ENCODE assay signal across 8 cellular contexts in the genomic region with DNA sequence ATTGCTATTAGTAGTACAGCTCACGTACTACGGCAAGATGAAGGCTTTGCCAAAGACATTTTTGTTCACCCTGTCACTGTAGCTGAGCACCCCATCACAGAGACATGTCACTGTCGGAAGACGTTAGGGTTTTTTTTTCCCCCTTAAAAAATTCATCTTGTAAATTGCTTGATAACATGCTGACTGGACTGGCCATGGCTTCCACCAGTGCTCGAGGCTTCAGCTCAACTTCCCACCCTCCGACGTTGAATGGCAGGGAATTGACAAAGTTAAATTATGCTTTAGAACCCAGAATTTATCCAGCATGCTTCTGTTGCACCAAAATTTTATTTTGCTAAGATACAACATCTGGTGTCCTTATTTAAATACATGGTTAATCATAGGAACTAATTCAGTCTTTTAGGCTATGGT. TPM values are rescaled to one million over a fixed set of nuclear protein-coding genes. Genes with fewer than 3 reads are reported as not detected.
DNase-seq lines count a peak whose midpoint lies in the region; ATAC-seq and TF ChIP-seq lines count a peak whose summit lies in the region.

No MANE protein-coding gene starts in this region.

- H3K4me1 Mint-ChIP-seq in HFFc6 (ENCODE audit: low read depth): peaks cover 34% of the 10 kb centered on the region
- H3K4me1 Mint-ChIP-seq in brain: peaks cover 34% of the 10 kb centered on the region

- TF ChIP-seq CTCF in A673 (conservative IDR thresholded peaks at IDR 0.05; ENCODE audit: low read depth, low read length): no peak
- no peak for TF ChIP-seq CTCF in HFFc6 (IDR thresholded peaks at IDR 0.05)
- no peak for TF ChIP-seq CTCF in brain (conservative IDR thresholded peaks at IDR 0.05)
- no peak for TF ChIP-seq CTCF in mucosa of descending colon (IDR thresholded peaks at IDR 0.05)

- intact Hi-C loops in A673 (cut with micrococcal nuclease; ENCODE audit: unreplicated experiment): no loop called here
- intact Hi-C loops in mucosa of descending colon (cut with DNase I, micrococcal nuclease): no loop called here

- H3K4me3 ChIP-seq in A673 (ENCODE audit: low read depth, low read length, poor library complexity, severe bottlenecking) (peak overlapping the region; percentile 90), mucosa of descending colon (peak overlapping the region; percentile 72)

- no peaks in the 10 kb centered on the region for H3K9me3 ChIP-seq in A673 (ENCODE audit: low read depth, low read length, poor library complexity, severe bottlenecking)
- H3K9me3 ChIP-seq in mucosa of descending colon: no peaks in the 10 kb centered on the region

- ATAC-seq in mucosa of descending colon: no peak
- ATAC-seq in HG02759 (IDR thresholded peaks at IDR 0.05; ENCODE audit: unreplicated experiment): no peak

- DNase-seq in A673 (ENCODE audit: low spot score) (no peak), HFFc6 (no peak), mucosa of descending colon (no peak), kidney glomerular epithelial cell (lab: John Stamatoyannopoulos, UW) (no peak), kidney tubule cell (ENCODE audit: low spot score) (no peak)
- no peak for DNase-seq in stimulated activated CD8-positive, alpha-beta memory T cell treated with anti-CD3 and anti-CD28 coated beads, Interleukin-4, amount 100 ng/mL, for 48 hours

- no peaks in the 10 kb centered on the region for H3K9me3 Mint-ChIP-seq in HFFc6
- H3K9me3 Mint-ChIP-seq in brain: no peaks in the 10 kb centered on the region

- CTCF ChIA-PET in A673 (lab: Charles Lee): no interaction called here

- TSS peak; percentile 71 for BruUV-seq in A673 (replicated peaks; lab: Mats Ljungman, UMichigan)

- H3K27me3 Mint-ChIP-seq in HFFc6 (ENCODE audit: insufficient read depth): peaks cover 2% of the 10 kb centered on the region; the same call in 1 of the 2 replicates
- H3K27me3 Mint-ChIP-seq in brain: peaks cover 12% of the 10 kb centered on the region

- peak overlapping the region; percentile 72 for H3K27ac Mint-ChIP-seq in HFFc6
- H3K27ac Mint-ChIP-seq in brain: peak overlapping the region; percentile 93 to 99 (median 96)

- H3K4me3 Mint-ChIP-seq in HFFc6: peak overlapping the region; percentile 92
- H3K4me3 Mint-ChIP-seq in brain: peak overlapping the region; percentile 91 to 97 (median 93)

- no peaks in the 10 kb centered on the region for H3K27me3 ChIP-seq in A673 (replicated peaks; ENCODE audit: insufficient read depth, low read depth, low read length, poor library complexity)

- POLR2A ChIA-PET in A673 (lab: Charles Lee; ENCODE audit: low non-redundant PET): no interaction called here

- H3K36me3 Mint-ChIP-seq in HFFc6 (ENCODE audit: low read depth): no peaks in the 10 kb centered on the region; the same call in 1 of the 2 replicates
- no peaks in the 10 kb centered on the region for H3K36me3 Mint-ChIP-seq in brain

- peak overlapping the region; percentile 91 for H3K27ac ChIP-seq in A673 (ENCODE audit: low read depth, low read length, poor library complexity, severe bottlenecking)

- H3K36me3 ChIP-seq in A673 (ENCODE audit: insufficient read depth, low read length, poor library complexity, severe bottlenecking) (no peaks in the 10 kb centered on the region), mucosa of descending colon (ENCODE audit: low read depth) (no peaks in the 10 kb centered on the region)

- peaks cover 16% of the 10 kb centered on the region for H3K4me1 ChIP-seq in A673 (ENCODE audit: insufficient read depth, low read length, poor library complexity, severe bottlenecking)
- peaks cover 28% of the 10 kb centered on the region for H3K4me1 ChIP-seq in mucosa of descending colon (ENCODE audit: low read depth)

RNA-seq across cellular contexts. Expression of a gene that starts 0.7 kb away (rescaled TPM):
- total RNA-seq in A673 (2021): 38.5 and 44.2 TPM in 2 replicates
- total RNA-seq in HFFc6 (2021; fragmentation: NEBNext Ultra II Directional; extraction: Animal tissue kit (Norgen Biotek cat#: 25700)): 10 to 100 TPM; 25.1 to 32.2 (median 27.3) TPM
- polyA plus RNA-seq in brain (ENCODE audit: insufficient read depth, low read depth, low replicate concordance): 6.1 TPM
- 10 to 100 TPM; 29.9 to 52.9 (median 38.4) TPM for total RNA-seq in mucosa of descending colon
